In the genomic region with DNA sequence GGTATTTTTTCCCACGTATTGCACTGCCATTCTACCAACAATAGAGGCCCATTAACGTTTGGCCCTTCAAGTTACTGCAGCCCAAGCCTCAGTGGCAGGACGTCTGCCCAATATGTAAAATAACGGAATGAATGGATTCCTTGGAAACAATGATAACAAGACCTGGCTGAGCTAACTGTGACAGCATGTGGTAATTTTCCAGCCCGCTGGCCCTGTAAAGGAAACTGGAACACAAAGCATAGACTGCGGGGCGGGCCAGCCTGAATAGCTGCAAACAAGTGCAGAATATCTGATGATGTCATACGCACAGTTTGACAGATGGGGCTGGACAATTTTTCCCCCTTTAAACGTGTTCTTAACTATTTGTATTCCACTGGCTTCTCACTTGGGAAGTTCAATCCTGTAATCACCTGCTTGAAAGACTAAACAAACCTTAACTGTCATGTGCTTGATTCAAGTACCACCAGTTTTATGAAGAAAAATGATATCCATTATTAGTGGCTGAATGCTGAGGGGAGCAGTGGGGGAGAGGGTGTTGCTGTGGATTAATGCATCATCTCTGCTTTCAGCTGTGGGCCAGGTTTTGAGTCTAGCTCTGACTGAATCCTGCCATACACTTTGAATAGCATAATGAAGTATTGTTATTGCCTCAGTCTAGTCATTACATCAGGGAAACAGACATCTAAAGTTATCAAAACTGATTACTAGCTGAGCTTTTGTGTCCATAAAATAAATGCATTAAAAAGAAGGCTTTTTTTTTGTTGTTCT, we compare ENCODE assay signal across 13 cellular contexts.
DNase-seq lines count a peak whose midpoint lies in the region; ATAC-seq and TF ChIP-seq lines count a peak whose summit lies in the region.
"Had no signal": no experiment of that assay in that cellular context is flagged by ENCODE, and none has a peak within 500 bp of the region (broad histone marks: within the 10 kb centered on the region; RNA-seq: fewer than 3 reads in every experiment).

No MANE protein-coding gene starts in this region.

- DNase-seq in DMS53 (lab: John Stamatoyannopoulos, UW) (peak; percentile 42), DMS53 treated with DMSO at 0.1 percent for 48 hours (lab: John Stamatoyannopoulos, UW; ENCODE audit: unreplicated experiment) (no peak), anterior cingulate cortex (lab: John Stamatoyannopoulos, UW) (peak in 57 of 58 donors; percentile 8 to 94 (median 78)), hypothalamus (lab: John Stamatoyannopoulos, UW) (peak; percentile 2 to 95 (median 73)), gastrocnemius medialis (no peak), AG08396 (ENCODE audit: low spot score) (no peak), upper lobe of right lung (no peak)
- DNase-seq: EL, left lung had no signal

- H3K27me3 ChIP-seq in gastrocnemius medialis (no peaks in the 10 kb centered on the region), upper lobe of right lung (no peaks in the 10 kb centered on the region)
- H3K27me3 ChIP-seq: left lung had no signal

- H3K36me3 ChIP-seq in gastrocnemius medialis (no peaks in the 10 kb centered on the region), upper lobe of right lung (no peaks in the 10 kb centered on the region)
- H3K36me3 ChIP-seq: left lung had no signal

- H3K4me1 ChIP-seq in gastrocnemius medialis (no peaks in the 10 kb centered on the region), upper lobe of right lung (no peaks in the 10 kb centered on the region)
- H3K4me1 ChIP-seq: left lung had no signal

- H3K27ac ChIP-seq in gastrocnemius medialis, result no peak overlapping the region
- H3K27ac ChIP-seq in upper lobe of right lung, result no peak overlapping the region
- H3K27ac ChIP-seq: 22Rv1, HL-60, left lung had no signal

- in situ Hi-C loops in gastrocnemius medialis (cut with MboI; ENCODE audit: low sequenced_read_pairs in 4 of 4), result no loop called here

- H3K4me3 ChIP-seq in gastrocnemius medialis, result no peak overlapping the region
- no peak overlapping the region for H3K4me3 ChIP-seq in upper lobe of right lung
- H3K4me3 ChIP-seq: left lung had no signal

- H3K9me3 ChIP-seq in gastrocnemius medialis (no peaks in the 10 kb centered on the region), upper lobe of right lung (no peaks in the 10 kb centered on the region)
- H3K9me3 ChIP-seq: left lung had no signal

- no peak for TF ChIP-seq POLR2A in gastrocnemius medialis (IDR thresholded peaks at IDR 0.05)

- ATAC-seq in gastrocnemius medialis, result peak; percentile 56 to 58
- no peak for ATAC-seq in HG03159 (IDR thresholded peaks at IDR 0.05; ENCODE audit: unreplicated experiment)
- ATAC-seq in upper lobe of right lung, result no peak
- ATAC-seq: HCT116, left lung had no signal

- intact Hi-C loops in gastrocnemius medialis (cut with DNase I; ENCODE audit: low total_unique reads) (no loop called here), upper lobe of right lung (cut with DNase I) (no loop called here)

- TF ChIP-seq CTCF in gastrocnemius medialis (IDR thresholded peaks at IDR 0.05 in 4 of 5, conservative IDR thresholded peaks at IDR 0.05 in 1 of 5) (no peak), upper lobe of right lung (IDR thresholded peaks at IDR 0.05) (no peak)

Comparison
In these comparisons a context has a peak if more than half of its experiments do, and no peak if none do; other contexts are left out.
1. DNase-seq: peak in DMS53 (single experiment), anterior cingulate cortex (57 of 58) and hypothalamus (51 of 51); none in DMS53 treated with DMSO at 0.1 percent for 48 hours (single experiment), gastrocnemius medialis (0 of 2), AG08396 (single experiment) and upper lobe of right lung (single experiment).
2. ATAC-seq: peak in gastrocnemius medialis (2 of 2); none in HG03159 (single experiment) and upper lobe of right lung (single experiment).